ENCODE assay signal across 9 cellular contexts in the genomic region with DNA sequence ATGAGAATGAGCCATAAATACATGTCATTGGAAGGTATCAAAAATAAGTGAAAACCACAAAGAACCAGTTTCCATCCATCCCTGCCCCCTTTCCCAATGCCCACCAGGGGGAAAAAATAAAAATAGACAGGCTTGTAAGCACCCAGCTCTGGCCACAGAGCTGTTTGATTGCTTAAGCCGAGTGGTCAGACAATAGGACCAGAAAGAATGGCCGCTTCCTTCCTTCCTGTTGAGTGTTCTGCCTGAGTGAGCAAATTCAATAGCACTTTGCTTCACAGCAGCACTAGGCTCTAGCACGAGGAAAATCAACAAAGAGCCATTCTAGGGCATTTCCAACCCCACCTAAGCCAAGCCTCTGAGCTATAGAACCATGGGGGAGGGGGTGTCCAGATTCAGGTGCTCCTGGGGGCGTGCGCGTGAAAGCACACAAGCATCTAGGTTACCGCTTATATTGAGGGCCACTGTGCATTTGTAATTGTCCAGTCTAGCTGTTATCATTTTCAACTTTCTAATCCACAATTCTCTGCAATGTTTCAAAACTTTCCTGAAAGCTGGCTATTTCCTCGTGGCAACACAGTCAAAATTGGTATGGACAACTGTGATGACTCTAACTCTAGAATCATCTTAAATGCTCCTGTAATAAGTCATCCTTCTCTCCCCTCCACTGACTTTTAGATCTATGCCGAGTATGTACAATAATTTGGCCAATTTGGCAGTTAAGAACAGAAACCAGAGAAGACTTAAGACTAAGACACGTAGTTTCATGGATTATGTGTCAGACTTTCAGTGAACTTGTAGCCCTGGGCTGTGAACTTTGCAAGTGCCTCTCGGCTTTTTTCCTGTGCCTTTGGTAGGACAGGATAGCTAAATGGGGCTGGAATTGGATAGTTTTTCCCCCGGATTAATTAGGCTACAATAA.
DNase-seq lines count a peak whose midpoint lies in the region; ATAC-seq and TF ChIP-seq lines count a peak whose summit lies in the region.
"Had no signal": no experiment of that assay in that cellular context is flagged by ENCODE, and none has a peak within 500 bp of the region (broad histone marks: within the 10 kb centered on the region; RNA-seq: fewer than 3 reads in every experiment).

No MANE protein-coding gene starts in this region.

- peak; percentile 62 for ATAC-seq in GM18511 (IDR thresholded peaks at IDR 0.05; ENCODE audit: unreplicated experiment)
- no peak for ATAC-seq in activated CD4-positive, alpha-beta T cell treated with anti-CD3 and anti-CD28 coated beads for 36 hours
- no peak for ATAC-seq in activated T-cell treated with anti-CD3 and anti-CD28 coated beads, Interleukin-2, amount 50 U/mL, for 72 hours (replicated peaks in 1 of 2)
- ATAC-seq in stimulated activated effector memory CD8-positive, alpha-beta T cell treated with anti-CD3 and anti-CD28 coated beads, Interleukin-12 subunit alpha, Interleukin-12 subunit beta, amount 100 ng/mL, for 72 hours = no peak

- CTCF ChIA-PET in activated CD4-positive, alpha-beta T cell treated with anti-CD3 and anti-CD28 coated beads for 36 hours (lab: Charles Lee) = interaction anchor here (1.2 kb wide), 1 partner anchor 13 kb away, joined by 4 read pairs; no protein-coding TSS in a partner anchor

- TF ChIP-seq CTCF in endothelial cell (IDR thresholded peaks at IDR 0.05; ENCODE audit: unreplicated experiment) = peak; percentile 45

- peak; percentile 83 for DNase-seq in NCI-H510A treated with DMSO at 0.1 percent for 48 hours (lab: John Stamatoyannopoulos, UW)
- DNase-seq in endothelial cell (ENCODE audit: low spot score) = peak; percentile 63
- no peak for DNase-seq in stimulated activated CD4-positive, alpha-beta T cell treated with anti-CD3 and anti-CD28 coated beads, Interleukin-4, amount 100 ng/mL, for 24 hours
- no peak for DNase-seq in activated CD4-positive, alpha-beta T cell treated with anti-CD3 and anti-CD28 coated beads for 36 hours
- DNase-seq in activated T-cell treated with anti-CD3 and anti-CD28 coated beads, Interleukin-2, amount 50 U/mL, for 72 hours = no peak
- no peak for DNase-seq in stimulated activated effector memory CD8-positive, alpha-beta T cell treated with anti-CD3 and anti-CD28 coated beads, Interleukin-12 subunit alpha, Interleukin-12 subunit beta, amount 100 ng/mL, for 72 hours (ENCODE audit: low spot score in 2 of 2)
- DNase-seq: activated B cell treated with CpG ODN at 0.5 μM for 24 hours had no signal

- peaks cover 21% of the 10 kb centered on the region for H3K4me1 ChIP-seq in neuron (ENCODE audit: insufficient read depth, low read length)

- no peaks in the 10 kb centered on the region for H3K27me3 Mint-ChIP-seq in endothelial cell (ENCODE audit: unreplicated experiment)
- H3K27me3 Mint-ChIP-seq in activated CD4-positive, alpha-beta T cell treated with anti-CD3 and anti-CD28 coated beads for 36 hours = peaks cover 4% of the 10 kb centered on the region
- no peaks in the 10 kb centered on the region for H3K27me3 Mint-ChIP-seq in activated T-cell treated with anti-CD3 and anti-CD28 coated beads, Interleukin-2, amount 50 U/mL, for 72 hours (ENCODE audit: low read depth)
- H3K27me3 Mint-ChIP-seq: activated B cell treated with CpG ODN at 0.5 μM for 24 hours had no signal

- no peak overlapping the region for H3K4me3 Mint-ChIP-seq in endothelial cell (ENCODE audit: unreplicated experiment)
- no peak overlapping the region for H3K4me3 Mint-ChIP-seq in activated CD4-positive, alpha-beta T cell treated with anti-CD3 and anti-CD28 coated beads for 36 hours
- no peak overlapping the region for H3K4me3 Mint-ChIP-seq in activated T-cell treated with anti-CD3 and anti-CD28 coated beads, Interleukin-2, amount 50 U/mL, for 72 hours
- no peak overlapping the region for H3K4me3 Mint-ChIP-seq in stimulated activated effector memory CD8-positive, alpha-beta T cell treated with anti-CD3 and anti-CD28 coated beads, Interleukin-12 subunit alpha, Interleukin-12 subunit beta, amount 100 ng/mL, for 72 hours
- H3K4me3 Mint-ChIP-seq: activated B cell treated with CpG ODN at 0.5 μM for 24 hours had no signal

- H2AFZ ChIP-seq in neuron (ENCODE audit: low read depth, low read length) = peak overlapping the region; percentile 62

- H3K4me3 ChIP-seq in neuron (ENCODE audit: low read length) = peak overlapping the region; percentile 30

- H3K27me3 ChIP-seq in neuron (ENCODE audit: insufficient read depth, low read length) = no peaks in the 10 kb centered on the region

- POLR2A ChIA-PET in activated CD4-positive, alpha-beta T cell treated with anti-CD3 and anti-CD28 coated beads for 36 hours (lab: Charles Lee) = no interaction called here

- no peaks in the 10 kb centered on the region for H3K9me3 ChIP-seq in neuron (ENCODE audit: low read length)

- H3K27ac Mint-ChIP-seq in endothelial cell (ENCODE audit: unreplicated experiment) = peak overlapping the region; percentile 92
- H3K27ac Mint-ChIP-seq in activated CD4-positive, alpha-beta T cell treated with anti-CD3 and anti-CD28 coated beads for 36 hours = no peak overlapping the region
- H3K27ac Mint-ChIP-seq in activated T-cell treated with anti-CD3 and anti-CD28 coated beads, Interleukin-2, amount 50 U/mL, for 72 hours = no peak overlapping the region
- H3K27ac Mint-ChIP-seq in stimulated activated effector memory CD8-positive, alpha-beta T cell treated with anti-CD3 and anti-CD28 coated beads, Interleukin-12 subunit alpha, Interleukin-12 subunit beta, amount 100 ng/mL, for 72 hours = no peak overlapping the region
- H3K27ac Mint-ChIP-seq: activated B cell treated with CpG ODN at 0.5 μM for 24 hours had no signal

- no peaks in the 10 kb centered on the region for H3K36me3 Mint-ChIP-seq in endothelial cell (ENCODE audit: low read depth, unreplicated experiment)
- no peaks in the 10 kb centered on the region for H3K36me3 Mint-ChIP-seq in activated CD4-positive, alpha-beta T cell treated with anti-CD3 and anti-CD28 coated beads for 36 hours (ENCODE audit: low read depth)
- no peaks in the 10 kb centered on the region for H3K36me3 Mint-ChIP-seq in activated T-cell treated with anti-CD3 and anti-CD28 coated beads, Interleukin-2, amount 50 U/mL, for 72 hours (ENCODE audit: insufficient read depth in 2 of 2)
- H3K36me3 Mint-ChIP-seq in stimulated activated effector memory CD8-positive, alpha-beta T cell treated with anti-CD3 and anti-CD28 coated beads, Interleukin-12 subunit alpha, Interleukin-12 subunit beta, amount 100 ng/mL, for 72 hours = no peaks in the 10 kb centered on the region

- intact Hi-C loops in activated CD4-positive, alpha-beta T cell treated with anti-CD3 and anti-CD28 coated beads for 36 hours (cut with DNase I, micrococcal nuclease) = no loop called here

- H3K4me1 Mint-ChIP-seq in endothelial cell (ENCODE audit: unreplicated experiment) = peaks cover 37% of the 10 kb centered on the region
- H3K4me1 Mint-ChIP-seq in activated CD4-positive, alpha-beta T cell treated with anti-CD3 and anti-CD28 coated beads for 36 hours = no peaks in the 10 kb centered on the region
- H3K4me1 Mint-ChIP-seq in activated T-cell treated with anti-CD3 and anti-CD28 coated beads, Interleukin-2, amount 50 U/mL, for 72 hours (ENCODE audit: low read depth) = no peaks in the 10 kb centered on the region
- H3K4me1 Mint-ChIP-seq in stimulated activated effector memory CD8-positive, alpha-beta T cell treated with anti-CD3 and anti-CD28 coated beads, Interleukin-12 subunit alpha, Interleukin-12 subunit beta, amount 100 ng/mL, for 72 hours = no peaks in the 10 kb centered on the region
- H3K4me1 Mint-ChIP-seq: activated B cell treated with CpG ODN at 0.5 μM for 24 hours had no signal

- H3K36me3 ChIP-seq in neuron (ENCODE audit: insufficient read depth, low read length) = no peaks in the 10 kb centered on the region

- no peaks in the 10 kb centered on the region for H3K9me3 Mint-ChIP-seq in endothelial cell (ENCODE audit: unreplicated experiment)
- H3K9me3 Mint-ChIP-seq in activated CD4-positive, alpha-beta T cell treated with anti-CD3 and anti-CD28 coated beads for 36 hours (ENCODE audit: low read depth) = no peaks in the 10 kb centered on the region
- peaks cover 2 to 3% of the 10 kb centered on the region in 2 donors for H3K9me3 Mint-ChIP-seq in activated T-cell treated with anti-CD3 and anti-CD28 coated beads, Interleukin-2, amount 50 U/mL, for 72 hours
- H3K9me3 Mint-ChIP-seq in stimulated activated effector memory CD8-positive, alpha-beta T cell treated with anti-CD3 and anti-CD28 coated beads, Interleukin-12 subunit alpha, Interleukin-12 subunit beta, amount 100 ng/mL, for 72 hours = no peaks in the 10 kb centered on the region
- H3K9me3 Mint-ChIP-seq: activated B cell treated with CpG ODN at 0.5 μM for 24 hours had no signal

Comparison
In these comparisons a context has a peak if more than half of its experiments do, and no peak if none do; other contexts are left out.
1. DNase-seq: peak in NCI-H510A treated with DMSO at 0.1 percent for 48 hours (single experiment) and endothelial cell (single experiment); none in stimulated activated CD4-positive, alpha-beta T cell treated with anti-CD3 and anti-CD28 coated beads, Interleukin-4, amount 100 ng/mL, for 24 hours (single experiment), activated CD4-positive, alpha-beta T cell treated with anti-CD3 and anti-CD28 coated beads for 36 hours (single experiment), activated T-cell treated with anti-CD3 and anti-CD28 coated beads, Interleukin-2, amount 50 U/mL, for 72 hours (0 of 2) and stimulated activated effector memory CD8-positive, alpha-beta T cell treated with anti-CD3 and anti-CD28 coated beads, Interleukin-12 subunit alpha, Interleukin-12 subunit beta, amount 100 ng/mL, for 72 hours (0 of 2).